ENCODE assay signal across 8 cellular contexts in genomic region chr22:10687256-10687655, GRCh38.
DNase-seq lines count a peak whose midpoint lies in the region; ATAC-seq, FAIRE-seq and TF ChIP-seq lines count a peak whose summit lies in the region.
"Not testable (repeated sequence)": the region's sequence is repeated elsewhere in the genome, so short reads cannot be mapped to it uniquely, and the experiment has no call there.

No MANE protein-coding gene starts in this region.

- CTCF ChIA-PET in PC-9 (lab: Charles Lee), result not testable (repeated sequence)

- H3K4me3 ChIP-seq in PC-9; adrenal gland; left ventricle myocardium inferior; pancreas; aorta (ENCODE audit: low read length in 2 of 2): not testable (repeated sequence)

- 26 to 44% (median 42%) methylated on average over 3 to 4 of the region's 4 CpGs for WGBS in adrenal gland, 4 donors
- 31 to 40% methylated on average over 4 of the region's 4 CpGs for WGBS in pancreas, 2 donors
- WGBS in aorta, 2 donors, result 48 to 50% methylated on average over 2 to 4 of the region's 4 CpGs

- not testable (repeated sequence) for H3K4me2 ChIP-seq in PC-9

- not testable (repeated sequence) for H3F3A ChIP-seq in PC-9 (ENCODE audit: insufficient read depth, low read depth)

- not testable (repeated sequence) for H3K27ac Mint-ChIP-seq in HFFc6

- not testable (repeated sequence) for H3K79me2 ChIP-seq in PC-9 (ENCODE audit: low read depth)

- H3K4me1 Mint-ChIP-seq in HFFc6 (ENCODE audit: low read depth), result not testable (repeated sequence)

- not testable (repeated sequence) for H3K27me3 Mint-ChIP-seq in HFFc6 (ENCODE audit: insufficient read depth)

- not testable (repeated sequence) for H3K36me3 ChIP-seq in PC-9 (ENCODE audit: low read depth); adrenal gland (replicated peaks in 1 of 2); left ventricle myocardium inferior; pancreas; aorta (ENCODE audit: control insufficient read depth in 1 of 2, insufficient read depth in 2 of 2, low read length in 1 of 2)

- H3K9me3 Mint-ChIP-seq in HFFc6, result not testable (repeated sequence)

- not testable (repeated sequence) for H3K4me1 ChIP-seq in PC-9 (replicated peaks; ENCODE audit: insufficient read depth); adrenal gland (replicated peaks in 1 of 2); left ventricle myocardium inferior; pancreas; aorta (ENCODE audit: control insufficient read depth in 1 of 2, insufficient read depth in 2 of 2, low read length in 2 of 2)

- FAIRE-seq in pancreas (lab: Jason Lieb, UNC), result not testable (repeated sequence)

- not testable (repeated sequence) for H3K27ac ChIP-seq in PC-9; adrenal gland; left ventricle myocardium inferior (replicated peaks); pancreas; aorta (ENCODE audit: low read depth in 1 of 2, low read length in 2 of 2)

- ATAC-seq in Right ventricle myocardium superior (ENCODE audit: poor library complexity); left lobe of liver; pancreas; aorta (ENCODE audit: low FRiP score): not testable (repeated sequence)

- not testable (repeated sequence) for BruUV-seq in PC-9 (replicated peaks; lab: Mats Ljungman, UMichigan)

- H3K9me3 ChIP-seq in PC-9 (ENCODE audit: insufficient read depth, low read depth); adrenal gland (replicated peaks in 1 of 3); left ventricle myocardium inferior (replicated peaks); pancreas; aorta (ENCODE audit: control insufficient read depth, low read length): not testable (repeated sequence)

- not testable (repeated sequence) for H2AFZ ChIP-seq in PC-9

- TF ChIP-seq POLR2A in adrenal gland (IDR thresholded peaks at IDR 0.05), result not testable (repeated sequence)

- peak; percentile 26 for DNase-seq in HFFc6
- peak in 1 of 2 experiments; percentile 4 for DNase-seq in PC-9
- peak in 4 of 7 donors; percentile 8 to 49 (median 24) for DNase-seq in adrenal gland
- peak; percentile 72 for DNase-seq in Right ventricle myocardium superior
- peak; percentile 44 for DNase-seq in left ventricle myocardium inferior
- DNase-seq in left lobe of liver (ENCODE audit: low spot score), result peak; percentile 54
- DNase-seq in pancreas, result peak in 4 of 6 donors; percentile 15 to 53 (median 28)
- DNase-seq in aorta, result peak; percentile 52 to 79

- not testable (repeated sequence) for H3K27me3 ChIP-seq in PC-9 (ENCODE audit: insufficient read depth, low read depth); adrenal gland; left ventricle myocardium inferior (ENCODE audit: low read depth); pancreas; aorta (ENCODE audit: control insufficient read depth in 1 of 2, insufficient read depth in 2 of 2, low read length in 1 of 2)

- TF ChIP-seq CTCF in HFFc6 (IDR thresholded peaks at IDR 0.05) (peak; percentile 42), PC-9 (conservative IDR thresholded peaks at IDR 0.05) (peak; percentile 45), left ventricle myocardium inferior (IDR thresholded peaks at IDR 0.05; ENCODE audit: borderline replicate concordance) (peak; percentile 31)
- not testable (repeated sequence) for TF ChIP-seq CTCF in adrenal gland (IDR thresholded peaks at IDR 0.05); pancreas (IDR thresholded peaks at IDR 0.05)

- H3K9me2 ChIP-seq in PC-9 (ENCODE audit: insufficient read depth), result not testable (repeated sequence)

- H3K36me3 Mint-ChIP-seq in HFFc6 (ENCODE audit: low read depth), result not testable (repeated sequence)

- H4K20me1 ChIP-seq in PC-9 (ENCODE audit: insufficient read depth), result not testable (repeated sequence)

- intact Hi-C loops in PC-9 (cut with micrococcal nuclease; ENCODE audit: unreplicated experiment); adrenal gland (cut with DNase I); Right ventricle myocardium superior (cut with DNase I); left ventricle myocardium inferior (cut with micrococcal nuclease); pancreas (cut with DNase I); aorta (cut with DNase I): not testable (repeated sequence)

- H3K4me3 Mint-ChIP-seq in HFFc6, result not testable (repeated sequence)

- POLR2A ChIA-PET in PC-9 (lab: Charles Lee; ENCODE audit: unreplicated experiment), result not testable (repeated sequence)
